In the genomic region with DNA sequence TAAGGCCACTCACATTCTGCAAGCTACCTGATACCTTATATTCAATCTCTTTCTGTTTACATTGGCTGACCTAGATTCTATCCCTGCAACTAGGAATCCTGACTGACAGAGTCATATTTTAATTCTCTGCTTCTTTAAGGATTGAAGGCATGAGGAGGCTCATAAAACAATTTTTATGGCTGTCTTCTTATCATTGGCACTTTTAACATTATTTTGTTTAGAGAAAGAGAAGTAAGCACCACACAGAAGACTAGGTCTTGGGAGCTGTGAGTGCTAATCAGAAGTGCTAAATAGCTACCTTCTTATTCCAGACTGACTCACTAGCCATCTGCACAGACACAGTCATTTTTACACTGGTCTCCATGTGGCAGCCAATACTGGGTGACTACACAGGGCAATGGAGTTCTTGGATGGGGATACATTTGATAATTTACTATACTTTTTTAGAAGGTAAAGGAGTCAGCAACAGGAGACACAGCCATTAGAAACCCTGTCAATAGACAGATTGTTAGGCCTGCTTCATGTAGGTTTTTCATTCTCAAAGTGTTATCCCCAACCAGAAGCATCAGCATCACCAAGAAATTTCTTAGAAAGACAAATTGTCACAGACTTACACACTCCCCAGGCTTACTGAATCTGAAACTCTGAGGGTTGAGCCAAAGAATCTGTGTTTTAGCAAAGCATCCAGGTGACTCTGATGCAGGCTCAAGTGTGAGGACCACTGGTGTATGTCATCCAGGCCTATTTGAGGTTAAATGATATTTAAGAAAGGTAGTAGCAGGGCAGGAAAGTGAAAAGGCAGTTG, we compare ENCODE assay signal across 13 cellular contexts.
DNase-seq lines count a peak whose midpoint lies in the region; FAIRE-seq and TF ChIP-seq lines count a peak whose summit lies in the region.
"Had no signal": no experiment of that assay in that cellular context is flagged by ENCODE, and none has a peak within 500 bp of the region (broad histone marks: within the 10 kb centered on the region; RNA-seq: fewer than 3 reads in every experiment).

No MANE protein-coding gene starts in this region.

- TF ChIP-seq CTCF in keratinocyte (optimal IDR thresholded peaks at IDR 0.05 in 1 of 3, IDR thresholded peaks at IDR 0.05 in 1 of 3, conservative IDR thresholded peaks at IDR 0.05 in 1 of 3; ENCODE audit: extremely low read depth in 1 of 3, insufficient read depth in 2 of 3, low read length in 3 of 3) (no peak), neural progenitor cell (IDR thresholded peaks at IDR 0.05) (no peak)

- H3K27ac ChIP-seq in keratinocyte (ENCODE audit: control insufficient read depth, insufficient read depth, low read length) (no peak overlapping the region), neural progenitor cell (no peak overlapping the region)
- H3K27ac ChIP-seq: sigmoid colon, thyroid gland had no signal

- CTCF ChIA-PET in activated CD4-positive, alpha-beta memory T cell treated with anti-CD3 and anti-CD28 coated beads, Interleukin-2, amount 10 ng/mL, durations not matched to agents 7 days and 5 days (lab: Charles Lee): interaction anchor here (1.0 to 2.5 kb wide), 3 partner anchors 18 to 330 kb away, joined by 3 to 9 read pairs (median 3); no protein-coding TSS in a partner anchor

- H3K36me3 ChIP-seq in keratinocyte (ENCODE audit: control insufficient read depth in 2 of 2, extremely low read depth in 1 of 2, insufficient read depth in 2 of 2, low read length in 2 of 2) (no peaks in the 10 kb centered on the region), neural progenitor cell (no peaks in the 10 kb centered on the region)
- H3K36me3 ChIP-seq: sigmoid colon, thyroid gland had no signal

- POLR2A ChIA-PET in activated CD4-positive, alpha-beta memory T cell treated with anti-CD3 and anti-CD28 coated beads, Interleukin-2, amount 10 ng/mL, durations not matched to agents 7 days and 5 days (lab: Charles Lee): interaction anchor here (1.2 to 2.0 kb wide), 2 partner anchors 19 to 208 kb away, joined by 3 to 4 read pairs; no protein-coding TSS in a partner anchor

- DNase-seq in AG20443 (ENCODE audit: low spot score) (peak; percentile 47), ELR (ENCODE audit: low read depth) (peak; percentile 53), keratinocyte (ENCODE audit: low read depth, low spot score) (no peak), AG08396 (ENCODE audit: low spot score) (no peak), KBM-7 (no peak), neural progenitor cell (ENCODE audit: low spot score) (no peak)
- DNase-seq in activated CD4-positive, alpha-beta memory T cell treated with anti-CD3 and anti-CD28 coated beads, Interleukin-2, amount 10 ng/mL, durations not matched to agents 7 days and 5 days: peak; percentile 27
- DNase-seq: aorta; CD4-positive, alpha-beta memory T cell; MM.1S; naive B cell; sigmoid colon; thyroid gland had no signal

- dilution Hi-C loops in keratinocyte (cut with MboI; ENCODE audit: extremely low pct_ligation_motif_present, low sequenced_read_pairs): no loop called here

- H3K9me3 ChIP-seq in keratinocyte (ENCODE audit: control insufficient read depth, low read depth, low read length) (no peaks in the 10 kb centered on the region), neural progenitor cell (ENCODE audit: low read depth) (no peaks in the 10 kb centered on the region)
- H3K9me3 ChIP-seq: sigmoid colon, thyroid gland had no signal

- H3K4me3 ChIP-seq in keratinocyte (ENCODE audit: control insufficient read depth in 2 of 3, extremely low read depth in 1 of 3, insufficient read depth in 2 of 3, low read depth in 1 of 3, low read length in 3 of 3): no peak overlapping the region
- H3K4me3 ChIP-seq in neural progenitor cell: no peak overlapping the region
- H3K4me3 ChIP-seq: sigmoid colon, thyroid gland had no signal

- H4K20me1 ChIP-seq in keratinocyte (ENCODE audit: control insufficient read depth, extremely low read depth, insufficient read depth, low read length) (no peaks in the 10 kb centered on the region), neural progenitor cell (ENCODE audit: low read depth) (no peaks in the 10 kb centered on the region)

- in situ Hi-C loops in KBM-7 (cut with MboI; ENCODE audit: low pct_unique_long_range_greater_than_20kb, low sequenced_read_pairs): no loop called here

- H3K27me3 Mint-ChIP-seq in activated CD4-positive, alpha-beta memory T cell treated with anti-CD3 and anti-CD28 coated beads, Interleukin-2, amount 10 ng/mL, durations not matched to agents 7 days and 5 days: no peaks in the 10 kb centered on the region
- H3K27me3 Mint-ChIP-seq in neural progenitor cell (ENCODE audit: insufficient read depth, low read depth): no peaks in the 10 kb centered on the region
- H3K27me3 Mint-ChIP-seq: CD4-positive, alpha-beta memory T cell had no signal

- no peaks in the 10 kb centered on the region for H3F3A ChIP-seq in neural progenitor cell (ENCODE audit: low read depth)

- H3K4me3 Mint-ChIP-seq in activated CD4-positive, alpha-beta memory T cell treated with anti-CD3 and anti-CD28 coated beads, Interleukin-2, amount 10 ng/mL, durations not matched to agents 7 days and 5 days: no peak overlapping the region
- H3K4me3 Mint-ChIP-seq in neural progenitor cell: no peak overlapping the region
- H3K4me3 Mint-ChIP-seq: CD4-positive, alpha-beta memory T cell; naive B cell had no signal

- peaks cover 11% of the 10 kb centered on the region for H3K36me3 Mint-ChIP-seq in activated CD4-positive, alpha-beta memory T cell treated with anti-CD3 and anti-CD28 coated beads, Interleukin-2, amount 10 ng/mL, durations not matched to agents 7 days and 5 days (ENCODE audit: low read depth)
- no peaks in the 10 kb centered on the region for H3K36me3 Mint-ChIP-seq in neural progenitor cell
- H3K36me3 Mint-ChIP-seq: CD4-positive, alpha-beta memory T cell; naive B cell had no signal

- H3K9me1 ChIP-seq in keratinocyte (ENCODE audit: control insufficient read depth, extremely low read depth, insufficient read depth, low read length): no peaks in the 10 kb centered on the region

- H3K4me1 Mint-ChIP-seq in activated CD4-positive, alpha-beta memory T cell treated with anti-CD3 and anti-CD28 coated beads, Interleukin-2, amount 10 ng/mL, durations not matched to agents 7 days and 5 days: peaks cover 40% of the 10 kb centered on the region
- H3K4me1 Mint-ChIP-seq in neural progenitor cell: no peaks in the 10 kb centered on the region
- H3K4me1 Mint-ChIP-seq: CD4-positive, alpha-beta memory T cell had no signal

- H3K79me2 ChIP-seq in keratinocyte (ENCODE audit: control insufficient read depth, insufficient read depth, low read length) (no peaks in the 10 kb centered on the region), neural progenitor cell (ENCODE audit: low read depth) (no peaks in the 10 kb centered on the region)

- no peaks in the 10 kb centered on the region for H3K9me3 Mint-ChIP-seq in activated CD4-positive, alpha-beta memory T cell treated with anti-CD3 and anti-CD28 coated beads, Interleukin-2, amount 10 ng/mL, durations not matched to agents 7 days and 5 days
- H3K9me3 Mint-ChIP-seq in neural progenitor cell: peaks cover 3% of the 10 kb centered on the region
- H3K9me3 Mint-ChIP-seq: CD4-positive, alpha-beta memory T cell; naive B cell had no signal

- H3K9ac ChIP-seq in keratinocyte (ENCODE audit: control insufficient read depth, extremely low read depth, insufficient read depth, low read length) (no peak overlapping the region), neural progenitor cell (no peak overlapping the region)

- H3K4me1 ChIP-seq in keratinocyte (ENCODE audit: control insufficient read depth, extremely low read depth, insufficient read depth, low read length): peaks cover 18% of the 10 kb centered on the region
- H3K4me1 ChIP-seq in neural progenitor cell: no peaks in the 10 kb centered on the region
- H3K4me1 ChIP-seq: thyroid gland had no signal

- H3K27me3 ChIP-seq in keratinocyte (ENCODE audit: control insufficient read depth, extremely low read depth, insufficient read depth, low read length): no peaks in the 10 kb centered on the region
- no peaks in the 10 kb centered on the region for H3K27me3 ChIP-seq in neural progenitor cell
- H3K27me3 ChIP-seq: sigmoid colon, thyroid gland had no signal

- H3K4me2 ChIP-seq in keratinocyte (ENCODE audit: control insufficient read depth, extremely low read depth, insufficient read depth, low read depth, low read length) (no peak overlapping the region), neural progenitor cell (no peak overlapping the region)

- FAIRE-seq in keratinocyte (lab: Jason Lieb, UNC): peak; percentile 26

- H2AFZ ChIP-seq in keratinocyte (ENCODE audit: control insufficient read depth, low read length) (no peak overlapping the region), neural progenitor cell (replicated peaks) (no peak overlapping the region)

- H3K27ac Mint-ChIP-seq in activated CD4-positive, alpha-beta memory T cell treated with anti-CD3 and anti-CD28 coated beads, Interleukin-2, amount 10 ng/mL, durations not matched to agents 7 days and 5 days: peak overlapping the region; percentile 70
- no peak overlapping the region for H3K27ac Mint-ChIP-seq in neural progenitor cell
- H3K27ac Mint-ChIP-seq: CD4-positive, alpha-beta memory T cell had no signal

Comparison
In these comparisons a context has a peak if more than half of its experiments do, and no peak if none do; other contexts are left out.
1. DNase-seq: peak in AG20443 (single experiment), ELR (single experiment) and activated CD4-positive, alpha-beta memory T cell treated with anti-CD3 and anti-CD28 coated beads, Interleukin-2, amount 10 ng/mL, durations not matched to agents 7 days and 5 days (single experiment); none in keratinocyte (single experiment), AG08396 (single experiment), KBM-7 (single experiment) and neural progenitor cell (single experiment).